In the genomic region with DNA sequence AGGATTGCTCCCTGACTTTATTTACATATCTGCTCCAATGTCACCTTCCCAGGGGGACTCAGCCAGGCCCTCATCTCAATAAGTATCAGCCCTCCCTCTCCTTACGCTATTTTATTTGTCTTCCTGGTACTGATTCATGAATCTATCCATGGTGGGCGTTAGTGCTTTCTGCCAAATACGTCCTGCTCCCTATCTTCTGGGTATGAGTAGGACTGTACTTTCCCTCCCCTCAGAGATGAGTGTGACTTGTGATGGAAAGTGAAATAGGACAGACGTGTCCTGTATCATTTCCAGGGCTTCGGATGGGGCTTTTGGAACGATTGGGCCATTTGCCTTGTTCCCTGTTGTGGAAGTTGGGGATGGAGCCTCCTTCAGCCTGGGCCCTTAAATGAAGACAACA, we compare ENCODE assay signal across 22 cellular contexts. TPM values are rescaled to one million over a fixed set of nuclear protein-coding genes. Genes with fewer than 3 reads are reported as not detected.
DNase-seq lines count a peak whose midpoint lies in the region; ATAC-seq and TF ChIP-seq lines count a peak whose summit lies in the region.
"Had no signal": no experiment of that assay in that cellular context is flagged by ENCODE, and none has a peak within 500 bp of the region (broad histone marks: within the 10 kb centered on the region; RNA-seq: fewer than 3 reads in every experiment).

No MANE protein-coding gene starts in this region.

- no peak overlapping the region for H3K9ac ChIP-seq in BLaER1

- H3K36me3 ChIP-seq in BLaER1 (no peaks in the 10 kb centered on the region), heart right ventricle (no peaks in the 10 kb centered on the region)
- H3K36me3 ChIP-seq: BE2C had no signal

- H3K27ac Mint-ChIP-seq in brain (peak overlapping the region; percentile 5 to 90 (median 40)), chondrocyte (ENCODE audit: unreplicated experiment) (no peak overlapping the region)
- peak overlapping the region; percentile 21 for H3K27ac Mint-ChIP-seq in stimulated activated effector memory CD8-positive, alpha-beta T cell treated with anti-CD3 and anti-CD28 coated beads, Interleukin-12 subunit alpha, Interleukin-12 subunit beta, amount 100 ng/mL, for 72 hours
- H3K27ac Mint-ChIP-seq: CD4-positive, alpha-beta memory T cell had no signal

- peaks cover 77% of the 10 kb centered on the region for H3K4me1 ChIP-seq in BLaER1
- H3K4me1 ChIP-seq in heart right ventricle = peaks cover 0 to 9% (median 6%) of the 10 kb centered on the region in 9 donors

- H4K20me1 ChIP-seq in BLaER1 = no peaks in the 10 kb centered on the region

- H3K36me3 Mint-ChIP-seq in brain (peaks cover 5% of the 10 kb centered on the region), chondrocyte (ENCODE audit: low read depth) (peaks cover 3% of the 10 kb centered on the region)
- H3K36me3 Mint-ChIP-seq in stimulated activated effector memory CD8-positive, alpha-beta T cell treated with anti-CD3 and anti-CD28 coated beads, Interleukin-12 subunit alpha, Interleukin-12 subunit beta, amount 100 ng/mL, for 72 hours = no peaks in the 10 kb centered on the region
- H3K36me3 Mint-ChIP-seq: CD4-positive, alpha-beta memory T cell had no signal

- H3K9me3 Mint-ChIP-seq in brain (peaks cover 0 to 8% (median 7%) of the 10 kb centered on the region in 5 experiments), chondrocyte (ENCODE audit: low read depth) (peaks cover 3% of the 10 kb centered on the region)
- H3K9me3 Mint-ChIP-seq in stimulated activated effector memory CD8-positive, alpha-beta T cell treated with anti-CD3 and anti-CD28 coated beads, Interleukin-12 subunit alpha, Interleukin-12 subunit beta, amount 100 ng/mL, for 72 hours = no peaks in the 10 kb centered on the region

- TF ChIP-seq CTCF in brain (conservative IDR thresholded peaks at IDR 0.05) (no peak), heart right ventricle (IDR thresholded peaks at IDR 0.05) (no peak), chondrocyte (IDR thresholded peaks at IDR 0.05) (no peak)

- H3K4me3 ChIP-seq in BLaER1 = no peak overlapping the region
- no peak overlapping the region for H3K4me3 ChIP-seq in heart right ventricle
- H3K4me3 ChIP-seq: A549 had no signal

- intact Hi-C loops in heart right ventricle (cut with DNase I) = no loop called here

- H3K27ac ChIP-seq in BLaER1 (no peak overlapping the region), heart right ventricle (no peak overlapping the region)
- H3K27ac ChIP-seq: A549 had no signal

- H3K9me3 ChIP-seq in BLaER1 = peaks cover 5% of the 10 kb centered on the region
- H3K9me3 ChIP-seq in heart right ventricle = peaks cover 0 to 6% (median 0%) of the 10 kb centered on the region in 11 donors
- H3K9me3 ChIP-seq: A549, BE2C had no signal

- H3K4me3 Mint-ChIP-seq in brain (no peak overlapping the region), chondrocyte (ENCODE audit: unreplicated experiment) (no peak overlapping the region)
- H3K4me3 Mint-ChIP-seq in stimulated activated effector memory CD8-positive, alpha-beta T cell treated with anti-CD3 and anti-CD28 coated beads, Interleukin-12 subunit alpha, Interleukin-12 subunit beta, amount 100 ng/mL, for 72 hours = no peak overlapping the region
- H3K4me3 Mint-ChIP-seq: CD4-positive, alpha-beta memory T cell had no signal

- peak; percentile 70 for DNase-seq in NCI-H2029 (lab: John Stamatoyannopoulos, UW)
- DNase-seq in stimulated activated effector memory CD8-positive, alpha-beta T cell treated with anti-CD3 and anti-CD28 coated beads, Interleukin-12 subunit alpha, Interleukin-12 subunit beta, amount 100 ng/mL, for 72 hours (ENCODE audit: low spot score in 2 of 2) = no peak
- no peak for DNase-seq in SW 1271 (lab: John Stamatoyannopoulos, UW)
- DNase-seq in heart right ventricle = no peak
- no peak for DNase-seq in chondrocyte (ENCODE audit: low spot score)
- DNase-seq: 8988T; ACHN; AML-193; BE2C; C1 segment of cervical spinal cord; Calu3; CD4-positive, alpha-beta memory T cell; COR-L47; DMS53; DMS79 treated with DMSO at 0.1 percent for 48 hours; GF-D8; GOT3; H7; HCEC 1CT had no signal

- H3K27me3 ChIP-seq in BLaER1 (no peaks in the 10 kb centered on the region), heart right ventricle (peaks cover 0 to 34% (median 22%) of the 10 kb centered on the region in 7 donors)
- H3K27me3 ChIP-seq: BE2C had no signal

- H3K4me1 Mint-ChIP-seq in brain (peaks cover 87% of the 10 kb centered on the region), chondrocyte (ENCODE audit: low read depth) (peaks cover 17% of the 10 kb centered on the region)
- H3K4me1 Mint-ChIP-seq in stimulated activated effector memory CD8-positive, alpha-beta T cell treated with anti-CD3 and anti-CD28 coated beads, Interleukin-12 subunit alpha, Interleukin-12 subunit beta, amount 100 ng/mL, for 72 hours = peaks cover 7% of the 10 kb centered on the region
- H3K4me1 Mint-ChIP-seq: CD4-positive, alpha-beta memory T cell had no signal

- ATAC-seq in stimulated activated effector memory CD8-positive, alpha-beta T cell treated with anti-CD3 and anti-CD28 coated beads, Interleukin-12 subunit alpha, Interleukin-12 subunit beta, amount 100 ng/mL, for 72 hours = peak; percentile 52
- no peak for ATAC-seq in heart right ventricle
- ATAC-seq: A549 had no signal

- 0 out of 2 replicates have a peak overlapping the region, but pooled peaks have one; percentile 3 for H3K4me2 ChIP-seq in BLaER1
- H3K4me2 ChIP-seq: A549 had no signal

- 57 to 71% methylated on average over 6 of the region's 6 CpGs for WGBS in heart right ventricle, 2 donors

- peaks cover 18% of the 10 kb centered on the region for H3K27me3 Mint-ChIP-seq in brain
- peaks cover 23% of the 10 kb centered on the region for H3K27me3 Mint-ChIP-seq in chondrocyte (ENCODE audit: low read depth)

RNA-seq across cellular contexts. Expression of a gene that starts 47.5 kb away (rescaled TPM):
- polyA plus RNA-seq in brain (ENCODE audit: insufficient read depth, low read depth, low replicate concordance) (8.1 TPM), heart right ventricle (under 1 TPM; 0.77 to 0.95 TPM)
- total RNA-seq in heart right ventricle (1 to 10 TPM in 8 of 10 donors, under 1 TPM in 2; 0.30 to 2.6 (median 1.4) TPM), chondrocyte (1.1 to 3.2 TPM (median 1.7 TPM) in 3 replicates)
- total RNA-seq: CD4-positive, alpha-beta memory T cell had no signal
- polyA plus RNA-seq: CD4-positive, alpha-beta memory T cell had no signal
